In genomic region chr20:38962044-38962897, GRCh38 we compare ENCODE assay signal across 8 cellular contexts. TPM values are rescaled to one million over a fixed set of nuclear protein-coding genes. Genes with fewer than 3 reads are reported as not detected.
DNase-seq lines count a peak whose midpoint lies in the region; ATAC-seq, FAIRE-seq and TF ChIP-seq lines count a peak whose summit lies in the region.

Gene DHX35 (plus strand): TSS chr20:38962344. CDS start chr20:38962368, 24 bp downstream.

- DNase-seq in AG20443 (ENCODE audit: low spot score): peak; percentile 100
- peak; percentile 93 to 98 for DNase-seq in NCI-H446 (lab: John Stamatoyannopoulos, UW)
- peak; percentile 97 for DNase-seq in cerebellar cortex (ENCODE audit: low spot score)
- DNase-seq in keratinocyte (ENCODE audit: low read depth, low spot score): peak; percentile 67
- peak; percentile 98 to 99 for DNase-seq in stimulated activated CD4-positive, alpha-beta T cell treated with anti-CD3 and anti-CD28 coated beads, Interleukin-15, amount 100 ng/mL, for 1 hour (ENCODE audit: low read depth in 1 of 2, low spot score in 1 of 2)

- FAIRE-seq in keratinocyte (lab: Jason Lieb, UNC): no peak

- no peaks in the 10 kb centered on the region for H3K9me3 ChIP-seq in keratinocyte (ENCODE audit: control insufficient read depth, low read depth, low read length)

- peak; percentile 95 for ATAC-seq in GM19025 (IDR thresholded peaks at IDR 0.05; ENCODE audit: low read depth, unreplicated experiment)
- ATAC-seq in HG03342 (IDR thresholded peaks at IDR 0.05; ENCODE audit: unreplicated experiment): peak; percentile 95
- ATAC-seq in activated CD4-positive, CD25-positive, alpha-beta regulatory T cell treated with anti-CD3 and anti-CD28 coated beads, Interleukin-2, amount 50 U/mL, for 24 hours: peak; percentile 97 to 99

- H3K4me2 ChIP-seq in keratinocyte (ENCODE audit: control insufficient read depth, extremely low read depth, insufficient read depth, low read depth, low read length): peak within 1 kb of the TSS; percentile 97

- peak in 2 of 3 experiments; percentile 53 to 73 for TF ChIP-seq CTCF in keratinocyte (optimal IDR thresholded peaks at IDR 0.05 in 1 of 3, IDR thresholded peaks at IDR 0.05 in 1 of 3, conservative IDR thresholded peaks at IDR 0.05 in 1 of 3; ENCODE audit: extremely low read depth in 1 of 3, insufficient read depth in 2 of 3, low read length in 3 of 3)

- H3K4me3 ChIP-seq in keratinocyte (ENCODE audit: control insufficient read depth in 2 of 3, extremely low read depth in 1 of 3, insufficient read depth in 2 of 3, low read depth in 1 of 3, low read length in 3 of 3): peak within 1 kb of the TSS; percentile 86 to 99 (median 96)

- peaks cover 0 to 3% of the 10 kb centered on the region in 2 experiments for H3K36me3 ChIP-seq in keratinocyte (ENCODE audit: control insufficient read depth in 2 of 2, extremely low read depth in 1 of 2, insufficient read depth in 2 of 2, low read length in 2 of 2)

- no peaks in the 10 kb centered on the region for H3K9me1 ChIP-seq in keratinocyte (ENCODE audit: control insufficient read depth, extremely low read depth, insufficient read depth, low read length)

- H3K27ac ChIP-seq in keratinocyte (ENCODE audit: control insufficient read depth, insufficient read depth, low read length): peak within 1 kb of the TSS; percentile 91

- no peaks in the 10 kb centered on the region for H4K20me1 ChIP-seq in keratinocyte (ENCODE audit: control insufficient read depth, extremely low read depth, insufficient read depth, low read length)

- dilution Hi-C loops in keratinocyte (cut with MboI; ENCODE audit: extremely low pct_ligation_motif_present, low sequenced_read_pairs): no loop called here

- H3K4me1 ChIP-seq in keratinocyte (ENCODE audit: control insufficient read depth, extremely low read depth, insufficient read depth, low read length): peaks cover 17% of the 10 kb centered on the region

- peak within 1 kb of the TSS; percentile 96 for H2AFZ ChIP-seq in keratinocyte (ENCODE audit: control insufficient read depth, low read length)

- H3K27me3 ChIP-seq in keratinocyte (ENCODE audit: control insufficient read depth, extremely low read depth, insufficient read depth, low read length): no peaks in the 10 kb centered on the region

- peak within 1 kb of the TSS; percentile 97 for H3K9ac ChIP-seq in keratinocyte (ENCODE audit: control insufficient read depth, extremely low read depth, insufficient read depth, low read length)

- peaks cover 47% of the 10 kb centered on the region for H3K79me2 ChIP-seq in keratinocyte (ENCODE audit: control insufficient read depth, insufficient read depth, low read length)

RNA-seq across cellular contexts. Expression of gene DHX35, which starts in this region (rescaled TPM):
- 9.3 to 12.9 TPM (median 9.8 TPM) in 3 replicates for polyA plus RNA-seq in keratinocyte
- 1.7 TPM for polyA plus RNA-seq in keratinocyte (2011; ENCODE audit: low read depth)
- 5.5 and 7.4 TPM in 2 replicates for polyA plus RNA-seq in keratinocyte (2011; cell fraction: cytosol; rRNA removed)
- polyA plus RNA-seq in keratinocyte (2011; cell fraction: nucleus; rRNA removed): 20.3 and 21.7 TPM in 2 replicates
- polyA plus RNA-seq in keratinocyte (2012; ENCODE audit: low replicate concordance): 3.9 and 5.7 TPM in 2 replicates
- 6.8 to 13.3 TPM (median 10.4 TPM) in 3 replicates for polyA minus RNA-seq in keratinocyte
- 3.3 TPM for polyA minus RNA-seq in keratinocyte (2011; cell fraction: cytosol; rRNA and poly(A)+ RNA removed)
- polyA minus RNA-seq in keratinocyte (2011; cell fraction: nucleus; rRNA and poly(A)+ RNA removed): 8.8 and 16.0 TPM in 2 replicates

Comparison
In these comparisons a context has a peak if more than half of its experiments do, and no peak if none do; other contexts are left out.
1. Peak in every context shown above with its lines: DNase-seq, ATAC-seq, H3K4me3 ChIP-seq and H3K27ac ChIP-seq.